Comparison of ENCODE assay signal across 30 cellular contexts in genomic region chr3:41431386-41431785, GRCh38.
"Had no signal": no experiment of that assay in that cellular context is flagged by ENCODE, and none has a peak within 500 bp of the region (broad histone marks: within the 10 kb centered on the region; RNA-seq: fewer than 3 reads in every experiment).

No MANE protein-coding gene starts in this region.

- H3K9me3 ChIP-seq: MG63, Peyer's patch had no signal

- H3K27ac ChIP-seq: breast epithelium, Peyer's patch, RWPE1, VCaP had no signal

- H3K36me3 ChIP-seq: breast epithelium, MG63, Peyer's patch had no signal

- DNase-seq: activated B cell treated with CpG ODN at 0.5 μM for 24 hours; activated CD4-positive, alpha-beta memory T cell treated with anti-CD3 and anti-CD28 coated beads for 36 hours; activated CD4-positive, alpha-beta T cell treated with anti-CD3 and anti-CD28 coated beads for 4 hours; activated CD4-positive, alpha-beta T cell treated with anti-CD3 and anti-CD28 coated beads, Interleukin-2, amount 50 U/mL, for 1 hour; activated CD4-positive, CD25-positive, alpha-beta regulatory T cell treated with anti-CD3 and anti-CD28 coated beads, Interleukin-2, amount 50 U/mL, for 72 hours; activated CD8-positive, alpha-beta memory T cell treated with anti-CD3 and anti-CD28 coated beads, Interleukin-2, amount 10 ng/mL, durations not matched to agents 7 days and 5 days; activated CD8-positive, alpha-beta memory T cell treated with anti-CD3 and anti-CD28 coated beads, Interleukin-2, amount 50 U/mL, for 48 hours; activated effector memory CD4-positive, alpha-beta T cell treated with Interleukin-2 at 50 U/mL for 16 hours; activated naive CD4-positive, alpha-beta T cell treated with anti-CD3 and anti-CD28 coated beads, Interleukin-2, amount 10 ng/mL, durations not matched to agents 7 days and 5 days; activated naive CD8-positive, alpha-beta T cell treated with anti-CD3 and anti-CD28 coated beads, Interleukin-2, amount 50 U/mL, for 24 hours; activated T-cell treated with anti-CD3 and anti-CD28 coated beads, Interleukin-2, amount 50 U/mL, for 48 hours; amniotic stem cell; aorta; Kasumi-1; KBM-7; MG63; NCI-H1092; NCI-H1436 treated with DMSO at 0.1 percent for 48 hours; NCI-H1694 treated with DMSO at 0.1 percent for 48 hours; NCI-H2029; NCI-H345; NCI-H524 treated with DMSO at 0.1 percent for 48 hours; Peyer's patch; SIG-M5; T-helper 1 cell; T-helper 2 cell; T-helper 9 cell had no signal

- H3K27me3 ChIP-seq: breast epithelium, MG63, Peyer's patch had no signal

- H3K4me1 ChIP-seq: breast epithelium, Peyer's patch had no signal

- H3K4me3 ChIP-seq: breast epithelium, MG63, Peyer's patch had no signal
